8 cellular contexts compared by ENCODE assay signal in genomic region chr22:30288414-30289125, GRCh38. TPM values are rescaled to one million over a fixed set of nuclear protein-coding genes. Genes with fewer than 3 reads are reported as not detected.
DNase-seq lines count a peak whose midpoint lies in the region; ATAC-seq and TF ChIP-seq lines count a peak whose summit lies in the region.

No MANE protein-coding gene starts in this region.

- H3K27me3 ChIP-seq in adipocyte (replicated peaks; ENCODE audit: control insufficient read depth, insufficient read depth, low read length): no peaks in the 10 kb centered on the region
- no peaks in the 10 kb centered on the region for H3K27me3 ChIP-seq in kidney epithelial cell (ENCODE audit: control insufficient read depth, insufficient read depth, low read length)

- peaks cover 34% of the 10 kb centered on the region for H3K4me1 ChIP-seq in adipocyte (ENCODE audit: control insufficient read depth, insufficient read depth, low read length)

- peaks cover 38% of the 10 kb centered on the region for H3K4me1 Mint-ChIP-seq in T-helper 1 cell treated with Interleukin-12 subunit alpha and Interleukin-12 subunit beta and Interleukin-4 antibody, amounts not matched to agents 30 μg/mL and 1 μg/mL, for 36 hours (ENCODE audit: low read depth)

- DNase-seq in T-helper 1 cell (no peak), adipocyte (ENCODE audit: low read depth) (no peak), kidney epithelial cell (ENCODE audit: low read depth) (no peak), GM20000 (ENCODE audit: low spot score) (no peak)
- no peak for DNase-seq in stimulated activated CD4-positive, alpha-beta T cell treated with anti-CD3 and anti-CD28 coated beads, Interleukin-4, amount 100 ng/mL, for 1 hour

- H3K9ac ChIP-seq in adipocyte (ENCODE audit: low read length): peak overlapping the region; percentile 86

- peak overlapping the region; percentile 87 for H3K27ac ChIP-seq in temporal lobe (ENCODE audit: low read depth, low read length)

- H3K36me3 Mint-ChIP-seq in T-helper 1 cell treated with Interleukin-12 subunit alpha and Interleukin-12 subunit beta and Interleukin-4 antibody, amounts not matched to agents 30 μg/mL and 1 μg/mL, for 36 hours (ENCODE audit: low read depth): peaks cover 15% of the 10 kb centered on the region

- no peaks in the 10 kb centered on the region for H3K9me3 Mint-ChIP-seq in T-helper 1 cell treated with Interleukin-12 subunit alpha and Interleukin-12 subunit beta and Interleukin-4 antibody, amounts not matched to agents 30 μg/mL and 1 μg/mL, for 36 hours

- H3K4me3 ChIP-seq in adipocyte (ENCODE audit: low read length) (peak overlapping the region; percentile 83), kidney epithelial cell (ENCODE audit: low read depth, low read length) (peak overlapping the region; percentile 69)

- peak overlapping the region; percentile 67 for H3K27ac Mint-ChIP-seq in T-helper 1 cell treated with Interleukin-12 subunit alpha and Interleukin-12 subunit beta and Interleukin-4 antibody, amounts not matched to agents 30 μg/mL and 1 μg/mL, for 36 hours

- TF ChIP-seq CTCF in kidney epithelial cell (IDR thresholded peaks at IDR 0.05; ENCODE audit: insufficient read depth, low read length, poor library complexity, severe bottlenecking) (no peak), GM20000 (IDR thresholded peaks at IDR 0.05; ENCODE audit: extremely low read depth, missing control alignments) (no peak)

- no peak for ATAC-seq in HG03565 (IDR thresholded peaks at IDR 0.05; ENCODE audit: unreplicated experiment)

- H3K9me3 ChIP-seq in adipocyte (ENCODE audit: control insufficient read depth, low read length): no peaks in the 10 kb centered on the region

- H3K36me3 ChIP-seq in adipocyte (ENCODE audit: control insufficient read depth, insufficient read depth, low read length, severe bottlenecking) (peaks cover 31% of the 10 kb centered on the region), kidney epithelial cell (ENCODE audit: control insufficient read depth, insufficient read depth, low read length) (no peaks in the 10 kb centered on the region)

- peak overlapping the region; percentile 82 for H3K4me3 Mint-ChIP-seq in T-helper 1 cell treated with Interleukin-12 subunit alpha and Interleukin-12 subunit beta and Interleukin-4 antibody, amounts not matched to agents 30 μg/mL and 1 μg/mL, for 36 hours

- no peaks in the 10 kb centered on the region for H3K27me3 Mint-ChIP-seq in T-helper 1 cell treated with Interleukin-12 subunit alpha and Interleukin-12 subunit beta and Interleukin-4 antibody, amounts not matched to agents 30 μg/mL and 1 μg/mL, for 36 hours (ENCODE audit: low read depth)

RNA-seq across cellular contexts. Expression of gene CASTOR1, which starts 0.7 kb away (rescaled TPM):
- 10.5 and 18.7 TPM in 2 replicates for total RNA-seq in kidney epithelial cell
- total RNA-seq in temporal lobe: 1.5 TPM

RNA-seq across cellular contexts. Expression of gene OSM, which starts 21.9 kb away (rescaled TPM):
- not detected in 2 replicates for total RNA-seq in kidney epithelial cell
- 0.25 TPM for total RNA-seq in temporal lobe

RNA-seq across cellular contexts. Expression of gene TBC1D10A, which starts 38.2 kb away (rescaled TPM):
- total RNA-seq in kidney epithelial cell: 21.6 and 23.9 TPM in 2 replicates
- total RNA-seq in temporal lobe: 9.3 TPM

RNA-seq across cellular contexts. Expression of gene LIF, which starts 42.0 kb away (rescaled TPM):
- total RNA-seq in kidney epithelial cell (108 and 112 TPM in 2 replicates), temporal lobe (not detected)
